1 cellular context compared by ENCODE assay signal in genomic region chr14:102573591-102574046, GRCh38.
TF ChIP-seq lines count a peak whose summit lies in the region.

No MANE protein-coding gene starts in this region.

TF ChIP-seq in K562, 482 proteins besides CTCF, POLR2A, EP300 and RAD21:
- TF ChIP-seq ZNF778 (CRISPR knock-in tag; IDR thresholded peaks at IDR 0.05) (no peak), CLOCK (CRISPR knock-in tag; IDR thresholded peaks at IDR 0.05; ENCODE audit: borderline replicate concordance) (no peak), CTBP1 (IDR thresholded peaks at IDR 0.05; ENCODE audit: borderline replicate concordance) (0 out of 2 replicates have a peak, but pooled peaks have one; percentile 23), ZBTB40 (IDR thresholded peaks at IDR 0.05) (peak; percentile 11; the same call in 1 of the 2 replicates), ZBTB40 (CRISPR knock-in tag; IDR thresholded peaks at IDR 0.05) (no peak), CHCHD3 (CRISPR knock-in tag; IDR thresholded peaks at IDR 0.05) (no peak), ARID1B (IDR thresholded peaks at IDR 0.05) (0 out of 2 replicates have a peak, but pooled peaks have one; percentile 40), SMARCE1 (IDR thresholded peaks at IDR 0.05) (peak; percentile 72; the same call in 1 of the 2 replicates), BCOR (IDR thresholded peaks at IDR 0.05) (0 out of 2 replicates have a peak, but pooled peaks have one; percentile 5), NFE2 (IDR thresholded peaks at IDR 0.05; ENCODE audit: low read depth) (0 out of 2 replicates have a peak, but pooled peaks have one; percentile 3), SP1 (CRISPR knock-in tag; IDR thresholded peaks at IDR 0.05) (no peak), ZNF263 (CRISPR knock-in tag; IDR thresholded peaks at IDR 0.05; ENCODE audit: borderline replicate concordance) (peak; percentile 57; the same call in 1 of the 2 replicates), DPF2 (IDR thresholded peaks at IDR 0.05) (peak; percentile 36; the same call in 1 of the 2 replicates), ZNF696 (CRISPR knock-in tag; conservative IDR thresholded peaks at IDR 0.05) (no peak), SPI1 (IDR thresholded peaks at IDR 0.05; ENCODE audit: borderline replicate concordance, low read depth, low read length) (peak; percentile 100), NONO (IDR thresholded peaks at IDR 0.05; ENCODE audit: low read depth in 2 of 2, low read length in 1 of 2) (no peak), SIX5 (IDR thresholded peaks at IDR 0.05; ENCODE audit: borderline replicate concordance in 1 of 2, insufficient read depth in 1 of 2, low read depth in 1 of 2, low read length in 2 of 2) (no peak), NR2F6 (CRISPR knock-in tag; IDR thresholded peaks at IDR 0.05) (no peak), SMARCA4 (IDR thresholded peaks at IDR 0.05) (peak; percentile 54; the same call in 1 of the 2 replicates), ZEB2 (IDR thresholded peaks at IDR 0.05) (0 out of 2 replicates have a peak, but pooled peaks have one; percentile 51), HMBOX1 (IDR thresholded peaks at IDR 0.05) (peak; percentile 83), TAF15 (IDR thresholded peaks at IDR 0.05; ENCODE audit: low read depth, low read length) (no peak), ZBTB34 (CRISPR knock-in tag; IDR thresholded peaks at IDR 0.05) (no peak), HMG20A (CRISPR knock-in tag; conservative IDR thresholded peaks at IDR 0.05) (no peak), AFF1 (IDR thresholded peaks at IDR 0.05; ENCODE audit: low read depth in 1 of 2, partially characterized antibody in 2 of 2) (no peak)
